21 cellular contexts compared by ENCODE assay signal in genomic region chr9:90839183-90839582, GRCh38. TPM values are rescaled to one million over a fixed set of nuclear protein-coding genes. Genes with fewer than 3 reads are reported as not detected.
DNase-seq lines count a peak whose midpoint lies in the region; ATAC-seq and TF ChIP-seq lines count a peak whose summit lies in the region.
"Had no signal": no experiment of that assay in that cellular context is flagged by ENCODE, and none has a peak within 500 bp of the region (broad histone marks: within the 10 kb centered on the region; RNA-seq: fewer than 3 reads in every experiment).

No MANE protein-coding gene starts in this region.

- no peaks in the 10 kb centered on the region for H3K23me2 ChIP-seq in H9 (ENCODE audit: insufficient read length, low read depth, low read length, poor library complexity, severe bottlenecking)

- H2BK5ac ChIP-seq in H9 (ENCODE audit: insufficient read length, low read length) (no peak overlapping the region), trophoblast cell (ENCODE audit: low read depth, low read length, poor library complexity) (no peak overlapping the region)

- H3K14ac ChIP-seq in H9 (ENCODE audit: insufficient read depth, low read length), result no peak overlapping the region; the same call in 1 of the 2 replicates
- no peak overlapping the region for H3K14ac ChIP-seq in trophoblast cell (ENCODE audit: low read length)

- no peak overlapping the region for H4K91ac ChIP-seq in H9 (ENCODE audit: insufficient read length, low read depth, low read length)
- no peak overlapping the region for H4K91ac ChIP-seq in trophoblast cell (ENCODE audit: low read depth, low read length)

- no peak overlapping the region for H2AK5ac ChIP-seq in H9 (ENCODE audit: insufficient read length, low read length)
- H2AK5ac ChIP-seq in trophoblast cell (ENCODE audit: low read length), result no peak overlapping the region

- H3T11ph ChIP-seq in H9 (ENCODE audit: low read length), result no peak overlapping the region

- H2AFZ ChIP-seq in H9 (ENCODE audit: low read length) (no peak overlapping the region), trophoblast cell (ENCODE audit: insufficient read depth, low read length, poor library complexity) (no peak overlapping the region)

- H3K4me2 ChIP-seq in H9 (ENCODE audit: insufficient read depth, insufficient read length, low read length), result no peak overlapping the region
- no peak overlapping the region for H3K4me2 ChIP-seq in trophoblast cell (ENCODE audit: low read length)

- H4K8ac ChIP-seq in H9 (replicated peaks; ENCODE audit: insufficient read length, low read depth, low read length), result no peak overlapping the region
- H4K8ac ChIP-seq in trophoblast cell (ENCODE audit: low read depth, low read length), result no peak overlapping the region

- in situ Hi-C loops in brain microvascular endothelial cell (cut with HindIII; ENCODE audit: low pct_ligation_motif_present, low sequenced_read_pairs), result no loop called here

- no peak overlapping the region for H2BK120ac ChIP-seq in H9 (ENCODE audit: low read depth, low read length, poor library complexity, severe bottlenecking)
- no peak overlapping the region for H2BK120ac ChIP-seq in trophoblast cell (ENCODE audit: insufficient read depth, low read length, poor library complexity)

- H3K9me3 ChIP-seq in H9 (ENCODE audit: control insufficient read depth, low read depth, low read length) (no peaks in the 10 kb centered on the region), trophoblast cell (ENCODE audit: insufficient read depth, low read depth, low read length) (peaks cover 10% of the 10 kb centered on the region)
- H3K9me3 ChIP-seq: ascending aorta had no signal

- H2BK20ac ChIP-seq in H9 (ENCODE audit: low read depth, low read length, poor library complexity, severe bottlenecking), result no peak overlapping the region

- H3K27me3 Mint-ChIP-seq in H9 (ENCODE audit: low read depth), result no peaks in the 10 kb centered on the region
- H3K27me3 Mint-ChIP-seq: dendritic cell treated with granulocyte-macrophage colony-stimulating factor and Interleukin-4, amounts not matched to agents 40 ng/mL and 50 ng/mL, for 4 days had no signal

- TF ChIP-seq CTCF in H9 (conservative IDR thresholded peaks at IDR 0.05), result no peak
- no peak for TF ChIP-seq CTCF in brain microvascular endothelial cell (IDR thresholded peaks at IDR 0.05; ENCODE audit: low read depth, low read length, missing control alignments)

- H3K79me2 ChIP-seq in H9 (ENCODE audit: insufficient read depth, low read length) (no peaks in the 10 kb centered on the region), trophoblast cell (ENCODE audit: control insufficient read depth, insufficient read depth, low read length, poor library complexity) (no peaks in the 10 kb centered on the region)

- no peak overlapping the region for H3K27ac Mint-ChIP-seq in H9
- H3K27ac Mint-ChIP-seq: WTC11 had no signal

- H2BK12ac ChIP-seq in H9 (ENCODE audit: insufficient read length, low read depth, low read length) (no peak overlapping the region), trophoblast cell (ENCODE audit: low read length) (no peak overlapping the region)

- no peak overlapping the region for H3K4me3 ChIP-seq in trophoblast cell (ENCODE audit: low read depth, low read length)
- H3K4me3 ChIP-seq in brain microvascular endothelial cell (ENCODE audit: low read depth, low read length), result no peak overlapping the region
- H3K4me3 ChIP-seq: ascending aorta had no signal

- no peak overlapping the region for H3K56ac ChIP-seq in H9 (ENCODE audit: insufficient read length, low read depth, low read length)

- no CpG with 5 or more reads among the region's 7 CpGs for WGBS in H9 (ENCODE audit: extremely low coverage, insufficient read length, low lambda C conversion rate)
- WGBS in trophoblast cell (ENCODE audit: extremely low coverage, insufficient coverage, insufficient read length), result no CpG with 5 or more reads among the region's 7 CpGs

- 0 out of 5 replicates have a peak, but pooled peaks cover 0 to 2% of the 10 kb centered on the region in 2 experiments for H3K9me3 Mint-ChIP-seq in H9
- H3K9me3 Mint-ChIP-seq: dendritic cell treated with granulocyte-macrophage colony-stimulating factor and Interleukin-4, amounts not matched to agents 40 ng/mL and 50 ng/mL, for 4 days had no signal

- H3K18ac ChIP-seq in H9 (ENCODE audit: insufficient read length, low read depth, low read length) (no peak overlapping the region), trophoblast cell (ENCODE audit: low read length) (no peak overlapping the region)

- H3K4me1 ChIP-seq in H9 (ENCODE audit: insufficient read depth, low read length), result no peaks in the 10 kb centered on the region
- no peaks in the 10 kb centered on the region for H3K4me1 ChIP-seq in trophoblast cell (ENCODE audit: control insufficient read depth in 1 of 2, insufficient read depth in 2 of 2, low read length in 2 of 2)
- H3K4me1 ChIP-seq: ascending aorta had no signal

- H4K12ac ChIP-seq in trophoblast cell (ENCODE audit: low read depth, low read length), result no peak overlapping the region

- H3K79me1 ChIP-seq in H9 (ENCODE audit: insufficient read depth, low read depth, low read length, poor library complexity, severe bottlenecking) (no peaks in the 10 kb centered on the region), trophoblast cell (ENCODE audit: low read length) (no peaks in the 10 kb centered on the region)

- H3K4me1 Mint-ChIP-seq in H9, result no peaks in the 10 kb centered on the region
- H3K4me1 Mint-ChIP-seq: WTC11 had no signal

- no peak overlapping the region for H3K4me3 Mint-ChIP-seq in H9
- H3K4me3 Mint-ChIP-seq: dendritic cell treated with granulocyte-macrophage colony-stimulating factor and Interleukin-4, amounts not matched to agents 40 ng/mL and 50 ng/mL, for 4 days; WTC11 had no signal

- no peak overlapping the region for H2BK15ac ChIP-seq in H9 (ENCODE audit: low read depth, low read length)

- peak; percentile 14 for DNase-seq in H9
- DNase-seq in MV-4-11 (lab: John Stamatoyannopoulos, UW), result peak; percentile 74
- DNase-seq in trophoblast cell, result no peak
- DNase-seq in activated CD4-positive, CD25-positive, alpha-beta regulatory T cell (lab: John Stamatoyannopoulos, UW), result no peak
- DNase-seq in brain microvascular endothelial cell, result no peak
- no peak for DNase-seq in NCI-H446 treated with DMSO at 0.1 percent for 48 hours (lab: John Stamatoyannopoulos, UW)
- DNase-seq: activated naive CD4-positive, alpha-beta T cell; AML-193; head of caudate nucleus; Kasumi-1; kidney; midbrain; NCI-H2029; NCI-H524; occipital lobe; stimulated activated naive CD8-positive, alpha-beta T cell treated with anti-CD3 and anti-CD28 coated beads, Interleukin-15, Interleukin-2, amounts not matched to agents 100 U/mL and 50 U/mL, for 24 hours had no signal

- ATAC-seq in GM18907 (IDR thresholded peaks at IDR 0.05; ENCODE audit: unreplicated experiment), result peak; percentile 65
- ATAC-seq: esophagus mucosa; stimulated activated naive CD8-positive, alpha-beta T cell treated with anti-CD3 and anti-CD28 coated beads, Interleukin-15, Interleukin-2, amounts not matched to agents 100 U/mL and 50 U/mL, for 24 hours; WTC11 had no signal

- no peaks in the 10 kb centered on the region for H4K20me1 ChIP-seq in H9 (ENCODE audit: control insufficient read depth, insufficient read depth, insufficient read length)

- no peak overlapping the region for H3K27ac ChIP-seq in H9 (ENCODE audit: insufficient read length, low read depth, low read length)
- H3K27ac ChIP-seq in trophoblast cell (ENCODE audit: low read depth, low read length), result no peak overlapping the region
- H3K27ac ChIP-seq in brain microvascular endothelial cell, result no peak overlapping the region
- H3K27ac ChIP-seq: ascending aorta had no signal

- H3K23ac ChIP-seq in H9 (ENCODE audit: insufficient read length, low read depth, low read length) (no peak overlapping the region), trophoblast cell (ENCODE audit: low read length) (no peak overlapping the region)

- peaks cover 0 to 2% (median 0%) of the 10 kb centered on the region in 3 experiments; a peak in 2 of 7 replicates for H3K36me3 Mint-ChIP-seq in H9 (ENCODE audit: insufficient read depth in 1 of 3, low read depth in 3 of 3)
- H3K36me3 Mint-ChIP-seq: WTC11 had no signal

- H3K9ac ChIP-seq in H9 (ENCODE audit: extremely low read depth, insufficient read length, low read length), result no peak overlapping the region
- H3K9ac ChIP-seq in trophoblast cell (ENCODE audit: low read length), result peak overlapping the region; percentile 4

- no peak overlapping the region for H4K5ac ChIP-seq in H9 (ENCODE audit: insufficient read length, low read depth, low read length)

- H3K4ac ChIP-seq in H9 (ENCODE audit: low read depth, low read length) (no peak overlapping the region), trophoblast cell (ENCODE audit: low read depth, low read length) (no peak overlapping the region)

- no peaks in the 10 kb centered on the region for H3K36me3 ChIP-seq in trophoblast cell (ENCODE audit: control insufficient read depth in 1 of 2, insufficient read depth in 2 of 2, low read length in 2 of 2)
- no peaks in the 10 kb centered on the region for H3K36me3 ChIP-seq in brain microvascular endothelial cell (replicated peaks)
- H3K36me3 ChIP-seq: ascending aorta had no signal

- H3K27me3 ChIP-seq in H9 (ENCODE audit: insufficient read depth, low read length) (no peaks in the 10 kb centered on the region), trophoblast cell (ENCODE audit: insufficient read depth, low read length) (no peaks in the 10 kb centered on the region), brain microvascular endothelial cell (replicated peaks) (no peaks in the 10 kb centered on the region)
- H3K27me3 ChIP-seq: ascending aorta had no signal

RNA-seq across cellular contexts. Expression of gene SYK, which starts 37.6 kb away (rescaled TPM):
- total RNA-seq in H9 (2021), result 7.9 and 8.0 TPM in 2 replicates
- polyA plus RNA-seq in trophoblast cell (2013), result 0.40 and 0.52 TPM in 2 replicates

Comparison
In these comparisons a context has a peak if more than half of its experiments do, and no peak if none do; other contexts are left out.
1. DNase-seq: peak in H9 (single experiment) and MV-4-11 (single experiment); none in trophoblast cell (0 of 2), activated CD4-positive, CD25-positive, alpha-beta regulatory T cell (0 of 4), brain microvascular endothelial cell (single experiment) and NCI-H446 treated with DMSO at 0.1 percent for 48 hours (single experiment).